19 cellular contexts compared by ENCODE assay signal in the genomic region with DNA sequence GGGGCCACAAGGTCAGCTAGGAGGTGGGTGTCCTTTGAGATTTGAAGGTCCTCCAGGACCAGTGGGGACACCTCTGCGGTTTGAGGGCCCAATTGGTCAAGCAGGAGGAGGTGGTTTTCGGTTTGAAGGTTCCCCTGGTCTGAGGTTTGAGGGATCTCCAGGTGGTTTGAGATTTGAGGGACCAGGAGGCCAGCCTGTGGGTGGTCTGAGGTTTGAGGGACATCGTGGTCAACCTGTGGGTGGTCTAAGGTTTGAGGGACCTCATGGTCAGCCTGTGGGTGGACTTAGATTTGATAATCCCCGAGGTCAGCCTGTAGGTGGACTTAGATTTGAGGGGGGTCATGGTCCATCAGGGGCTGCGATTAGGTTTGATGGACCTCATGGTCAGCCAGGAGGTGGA. TPM values are rescaled to one million over a fixed set of nuclear protein-coding genes. Genes with fewer than 3 reads are reported as not detected.
DNase-seq lines count a peak whose midpoint lies in the region; ATAC-seq and TF ChIP-seq lines count a peak whose summit lies in the region.
"Had no signal": no experiment of that assay in that cellular context is flagged by ENCODE, and none has a peak within 500 bp of the region (broad histone marks: within the 10 kb centered on the region; RNA-seq: fewer than 3 reads in every experiment).

No MANE protein-coding gene starts in this region.

- no peaks in the 10 kb centered on the region for H3K9me3 Mint-ChIP-seq in stimulated activated naive B cell treated with anti-CD40 and anti-IgM and Interleukin-4, amounts not matched to agents 10 μg/mL and 1 μg/mL and 100 μg/mL, for 72 hours
- H3K9me3 Mint-ChIP-seq: activated B cell treated with CpG ODN at 0.5 μM for 24 hours; activated T-helper 1 cell treated with anti-CD3 and anti-CD28 coated beads, Interleukin-12 subunit alpha, Interleukin-12 subunit beta, Interleukin-2, Interleukin-4 antibody, amounts not matched to agents 30 ng/mL and 10 ng/mL and 1 ng/mL, durations not matched to agents 14 hours and 24 hours and 36 hours had no signal

- H3K36me3 ChIP-seq in heart left ventricle (peaks cover 0 to 100% (median 98%) of the 10 kb centered on the region in 9 donors), Loucy (ENCODE audit: insufficient read depth, low read length) (peaks cover 76% of the 10 kb centered on the region), body of pancreas (replicated peaks in 1 of 2; ENCODE audit: insufficient read depth in 1 of 2, low read depth in 2 of 2) (peaks cover 6 to 24% of the 10 kb centered on the region in 2 donors)

- ATAC-seq in right cardiac atrium = peak; percentile 20 to 31
- no peak for ATAC-seq in heart left ventricle
- peak; percentile 30 for ATAC-seq in body of pancreas
- ATAC-seq in stimulated activated naive B cell treated with anti-CD40 and anti-IgM and Interleukin-4, amounts not matched to agents 10 μg/mL and 1 μg/mL and 100 μg/mL, for 72 hours (replicated peaks) = no peak
- no peak for ATAC-seq in GM19467 (IDR thresholded peaks at IDR 0.05; ENCODE audit: unreplicated experiment)
- ATAC-seq in Right ventricle myocardium superior (ENCODE audit: poor library complexity) = no peak
- ATAC-seq: gastroesophageal sphincter had no signal

- H3K4me3 Mint-ChIP-seq in stimulated activated naive B cell treated with anti-CD40 and anti-IgM and Interleukin-4, amounts not matched to agents 10 μg/mL and 1 μg/mL and 100 μg/mL, for 72 hours = peak overlapping the region; percentile 41 to 59
- H3K4me3 Mint-ChIP-seq: activated B cell treated with CpG ODN at 0.5 μM for 24 hours had no signal

- H3F3A ChIP-seq in Loucy (ENCODE audit: low read depth) = no peaks in the 10 kb centered on the region

- H3K27me3 ChIP-seq in right cardiac atrium (ENCODE audit: control insufficient read depth, insufficient read depth) (no peaks in the 10 kb centered on the region), heart left ventricle (no peaks in the 10 kb centered on the region), Loucy (ENCODE audit: insufficient read depth, low read length, poor library complexity, severe bottlenecking) (no peaks in the 10 kb centered on the region), body of pancreas (no peaks in the 10 kb centered on the region)
- H3K27me3 ChIP-seq: gastroesophageal sphincter, spleen, testis had no signal

- intact Hi-C loops in right cardiac atrium (cut with DNase I) = loop anchor here in 1 of 4 donors (10.0 kb wide), 1 partner anchor 264 kb away; the partner anchor contains the start of genes DDIAS and PRCP
- intact Hi-C loops in heart left ventricle (cut with DNase I) = loop anchor here in 1 of 10 donors (10.0 kb wide), 1 partner anchor 164 kb away; no protein-coding TSS in a partner anchor
- intact Hi-C loops in body of pancreas (cut with DNase I) = loop anchor here (10.0 kb wide), 1 partner anchor 84 kb away; no protein-coding TSS in a partner anchor
- intact Hi-C loops in Right ventricle myocardium superior (cut with DNase I) = no loop called here

- no peaks in the 10 kb centered on the region for H3K9me2 ChIP-seq in Loucy (replicated peaks; ENCODE audit: low read depth, low read length)

- 98% methylated on average over 5 of the region's 5 CpGs for WGBS in right cardiac atrium
- WGBS in heart left ventricle, 4 donors = 92 to 98% (median 95%) methylated on average over 4 to 5 of the region's 5 CpGs
- 95 to 97% methylated on average over 5 of the region's 5 CpGs for WGBS in body of pancreas, 2 donors

- DNase-seq in right cardiac atrium = no peak
- no peak for DNase-seq in heart left ventricle
- no peak for DNase-seq in body of pancreas
- DNase-seq in stimulated activated naive B cell treated with anti-CD40 and anti-IgM and Interleukin-4, amounts not matched to agents 10 μg/mL and 1 μg/mL and 100 μg/mL, for 72 hours = no peak
- no peak for DNase-seq in activated effector memory CD4-positive, alpha-beta T cell treated with Interleukin-2 at 50 U/mL for 16 hours
- DNase-seq in Right ventricle myocardium superior = no peak
- DNase-seq: activated B cell treated with CpG ODN at 0.5 μM for 24 hours; Calu3; mesendoderm; NCI-H2107; NCI-H510A treated with DMSO at 0.1 percent for 48 hours; SHP77 treated with DMSO at 0.1 percent for 48 hours; spleen; stimulated activated CD8-positive, alpha-beta memory T cell treated with anti-CD3 and anti-CD28 coated beads, Interleukin-4, amount 100 ng/mL, for 48 hours; testis had no signal

- H3K4me1 ChIP-seq in right cardiac atrium (ENCODE audit: control insufficient read depth, insufficient read depth, low read length) (peaks cover 10% of the 10 kb centered on the region), heart left ventricle (peaks cover 0 to 56% (median 42%) of the 10 kb centered on the region in 12 donors), Loucy (ENCODE audit: insufficient read depth, low read length, poor library complexity, severe bottlenecking) (peaks cover 57% of the 10 kb centered on the region), body of pancreas (peaks cover 48% of the 10 kb centered on the region)

- H3K27ac ChIP-seq in right cardiac atrium (ENCODE audit: low read length) = no peak overlapping the region
- no peak overlapping the region for H3K27ac ChIP-seq in heart left ventricle
- no peak overlapping the region for H3K27ac ChIP-seq in body of pancreas
- H3K27ac ChIP-seq: gastroesophageal sphincter, testis had no signal

- H3K79me2 ChIP-seq in Loucy (ENCODE audit: insufficient read depth, low read length) = peaks cover 95% of the 10 kb centered on the region

- H3K27ac Mint-ChIP-seq in stimulated activated naive B cell treated with anti-CD40 and anti-IgM and Interleukin-4, amounts not matched to agents 10 μg/mL and 1 μg/mL and 100 μg/mL, for 72 hours = peak overlapping the region; percentile 62
- H3K27ac Mint-ChIP-seq: activated B cell treated with CpG ODN at 0.5 μM for 24 hours; activated T-helper 1 cell treated with anti-CD3 and anti-CD28 coated beads, Interleukin-12 subunit alpha, Interleukin-12 subunit beta, Interleukin-2, Interleukin-4 antibody, amounts not matched to agents 30 ng/mL and 10 ng/mL and 1 ng/mL, durations not matched to agents 14 hours and 24 hours and 36 hours had no signal

- no peak for TF ChIP-seq POLR2A in heart left ventricle (IDR thresholded peaks at IDR 0.05)
- TF ChIP-seq POLR2A in body of pancreas (IDR thresholded peaks at IDR 0.05) = no peak

- H3K9me3 ChIP-seq in right cardiac atrium (ENCODE audit: control insufficient read depth, low read length) = no peaks in the 10 kb centered on the region
- no peaks in the 10 kb centered on the region for H3K9me3 ChIP-seq in heart left ventricle
- no peaks in the 10 kb centered on the region for H3K9me3 ChIP-seq in Loucy (ENCODE audit: insufficient read depth, low read depth, low read length)
- H3K9me3 ChIP-seq in body of pancreas = no peaks in the 10 kb centered on the region
- H3K9me3 ChIP-seq: gastroesophageal sphincter, spleen, testis had no signal

- peaks cover 85% of the 10 kb centered on the region for H4K20me1 ChIP-seq in Loucy (ENCODE audit: insufficient read depth, low read length, poor library complexity, severe bottlenecking)

- peak overlapping the region; percentile 66 for H3K4me2 ChIP-seq in Loucy (ENCODE audit: low read depth, low read length, poor library complexity, severe bottlenecking)

- H2AFZ ChIP-seq in Loucy (ENCODE audit: low read length) = no peak overlapping the region

- H3K27me3 Mint-ChIP-seq in stimulated activated naive B cell treated with anti-CD40 and anti-IgM and Interleukin-4, amounts not matched to agents 10 μg/mL and 1 μg/mL and 100 μg/mL, for 72 hours = no peaks in the 10 kb centered on the region
- H3K27me3 Mint-ChIP-seq: activated B cell treated with CpG ODN at 0.5 μM for 24 hours had no signal

- peaks cover 54 to 61% of the 10 kb centered on the region in 2 donors for H3K36me3 Mint-ChIP-seq in stimulated activated naive B cell treated with anti-CD40 and anti-IgM and Interleukin-4, amounts not matched to agents 10 μg/mL and 1 μg/mL and 100 μg/mL, for 72 hours

- H3K4me3 ChIP-seq in right cardiac atrium (ENCODE audit: low read length) (no peak overlapping the region), heart left ventricle (no peak overlapping the region), Loucy (ENCODE audit: low read length, poor library complexity, severe bottlenecking) (peak overlapping the region; percentile 64), body of pancreas (no peak overlapping the region)
- H3K4me3 ChIP-seq: gastroesophageal sphincter, testis had no signal

- no peak overlapping the region for H3K9ac ChIP-seq in Loucy (ENCODE audit: low read depth, low read length, poor library complexity, severe bottlenecking)

- TF ChIP-seq CTCF in heart left ventricle (IDR thresholded peaks at IDR 0.05) (no peak), Loucy (conservative IDR thresholded peaks at IDR 0.05; ENCODE audit: low read length) (no peak), body of pancreas (IDR thresholded peaks at IDR 0.05) (no peak)

- H3K4me1 Mint-ChIP-seq in stimulated activated naive B cell treated with anti-CD40 and anti-IgM and Interleukin-4, amounts not matched to agents 10 μg/mL and 1 μg/mL and 100 μg/mL, for 72 hours = peaks cover 44 to 70% of the 10 kb centered on the region in 2 donors

RNA-seq across cellular contexts. Expression of gene PCF11, which starts 11.8 kb away (rescaled TPM):
- total RNA-seq in right cardiac atrium (10 to 100 TPM; 31.5 to 38.4 (median 34.6) TPM), heart left ventricle (10 to 100 TPM; 20.0 to 35.7 (median 27.6) TPM), body of pancreas (10 to 100 TPM; 53.4 to 74.2 TPM), Right ventricle myocardium superior (25.3 TPM)
- polyA plus RNA-seq in right cardiac atrium (17.5 TPM), heart left ventricle (10 to 100 TPM; 15.2 to 17.2 TPM)

RNA-seq across cellular contexts. Expression of gene ANKRD42, which starts 24.8 kb away (rescaled TPM):
- total RNA-seq in right cardiac atrium (1 to 10 TPM; 7.9 to 9.7 (median 9.0) TPM), heart left ventricle (1 to 10 TPM; 3.7 to 9.1 (median 6.0) TPM), body of pancreas (1 to 10 TPM; 8.3 to 9.6 TPM), Right ventricle myocardium superior (3.9 TPM)
- polyA plus RNA-seq in right cardiac atrium (4.7 TPM), heart left ventricle (1 to 10 TPM; 2.0 to 6.3 TPM)

Comparison
In these comparisons a context has a peak if more than half of its experiments do, and no peak if none do; other contexts are left out.
1. ATAC-seq: peak in right cardiac atrium (2 of 2) and body of pancreas (single experiment); none in heart left ventricle (0 of 4), stimulated activated naive B cell treated with anti-CD40 and anti-IgM and Interleukin-4, amounts not matched to agents 10 μg/mL and 1 μg/mL and 100 μg/mL, for 72 hours (0 of 2), GM19467 (single experiment) and Right ventricle myocardium superior (single experiment).